22 cellular contexts compared by ENCODE assay signal in genomic region chr5:174789596-174789995, GRCh38.
A peak's percentile ranks its signal among the peaks of the same experiment; 100 is the strongest.
DNase-seq lines count a peak whose midpoint lies in the region; ATAC-seq and TF ChIP-seq lines count a peak whose summit lies in the region.
"Had no signal": no experiment of that assay in that cellular context is flagged by ENCODE, and none has a peak within 500 bp of the region (broad histone marks: within the 10 kb centered on the region; RNA-seq: fewer than 3 reads in every experiment).

No MANE protein-coding gene starts in this region.

- peaks cover 6% of the 10 kb centered on the region; the same call in 1 of the 2 replicates for H3K27me3 ChIP-seq in BE2C
- H3K27me3 ChIP-seq: BLaER1 had no signal

- H3K9me3 Mint-ChIP-seq in osteocyte (ENCODE audit: unreplicated experiment) (peaks cover 18% of the 10 kb centered on the region), type B pancreatic cell (peaks cover 6% of the 10 kb centered on the region)
- H3K9me3 Mint-ChIP-seq in effector memory CD8-positive, alpha-beta T cell = peaks cover 2 to 9% of the 10 kb centered on the region in 2 donors

- H3K4me3 Mint-ChIP-seq in osteocyte (ENCODE audit: unreplicated experiment) = no peak overlapping the region
- H3K4me3 Mint-ChIP-seq in type B pancreatic cell = no peak overlapping the region
- H3K4me3 Mint-ChIP-seq in effector memory CD8-positive, alpha-beta T cell = no peak overlapping the region
- H3K4me3 Mint-ChIP-seq: B cell; CD14-positive monocyte; CD4-positive, alpha-beta memory T cell; CD4-positive, CD25-positive, alpha-beta regulatory T cell; CD8-positive, alpha-beta memory T cell had no signal

- no peaks in the 10 kb centered on the region for H3K4me1 ChIP-seq in BE2C
- H3K4me1 ChIP-seq: A549, BLaER1 had no signal

- ATAC-seq in effector memory CD8-positive, alpha-beta T cell (replicated peaks) = no peak
- ATAC-seq in SK-N-SH treated with all-trans-retinoic acid at 6 μM for 48 hours = no peak
- ATAC-seq: A549 had no signal

- no peak overlapping the region for H3K4me3 ChIP-seq in BE2C (ENCODE audit: low read depth, low read length)
- H3K4me3 ChIP-seq: A549, BLaER1 had no signal

- H3K27ac Mint-ChIP-seq in osteocyte (ENCODE audit: unreplicated experiment) (no peak overlapping the region), type B pancreatic cell (no peak overlapping the region)
- H3K27ac Mint-ChIP-seq in effector memory CD8-positive, alpha-beta T cell = no peak overlapping the region
- H3K27ac Mint-ChIP-seq: B cell; CD14-positive monocyte; CD4-positive, alpha-beta memory T cell; CD4-positive, CD25-positive, alpha-beta regulatory T cell had no signal

- H3K27me3 Mint-ChIP-seq in osteocyte (ENCODE audit: unreplicated experiment) (no peaks in the 10 kb centered on the region), type B pancreatic cell (peaks cover 3% of the 10 kb centered on the region)
- H3K27me3 Mint-ChIP-seq in effector memory CD8-positive, alpha-beta T cell = peaks cover 10 to 24% of the 10 kb centered on the region in 2 donors

- peaks cover 24% of the 10 kb centered on the region for H3K4me1 Mint-ChIP-seq in osteocyte (ENCODE audit: unreplicated experiment)
- peaks cover 17% of the 10 kb centered on the region for H3K4me1 Mint-ChIP-seq in type B pancreatic cell (ENCODE audit: unreplicated experiment)
- H3K4me1 Mint-ChIP-seq in effector memory CD8-positive, alpha-beta T cell (ENCODE audit: low read depth in 2 of 2) = peaks cover 0 to 2% of the 10 kb centered on the region in 2 donors
- H3K4me1 Mint-ChIP-seq: B cell had no signal

- DNase-seq in NOMO-1 treated with DMSO at 0.1 percent for 48 hours (lab: John Stamatoyannopoulos, UW; ENCODE audit: unreplicated experiment) (peak; percentile 43), NOMO-1 treated with dmso at 0.1 percent for 144 hours (lab: John Stamatoyannopoulos, UW; ENCODE audit: unreplicated experiment) (no peak), islet precursor cell (peak; percentile 55), osteocyte (ENCODE audit: extremely low spot score, unreplicated experiment) (peak; percentile 38), type B pancreatic cell (ENCODE audit: extremely low spot score, unreplicated experiment) (peak; percentile 7), BE2C (no peak)
- no peak for DNase-seq in effector memory CD8-positive, alpha-beta T cell
- DNase-seq: AML-193; C1 segment of cervical spinal cord; CD4-positive, alpha-beta memory T cell; CD4-positive, CD25-positive, alpha-beta regulatory T cell; CD8-positive, alpha-beta memory T cell; COR-L47; DMS 273 treated with DMSO at 0.1 percent for 48 hours; DMS153; DMS79 treated with DMSO at 0.1 percent for 48 hours; GF-D8 had no signal

- no peaks in the 10 kb centered on the region for H3K36me3 ChIP-seq in BE2C
- H3K36me3 ChIP-seq: BLaER1 had no signal

- H3K9me3 ChIP-seq in BE2C = no peaks in the 10 kb centered on the region; the same call in 1 of the 2 replicates

- TF ChIP-seq CTCF in osteocyte (IDR thresholded peaks at IDR 0.05) (no peak), type B pancreatic cell (conservative IDR thresholded peaks at IDR 0.05) (no peak), BE2C (IDR thresholded peaks at IDR 0.05; ENCODE audit: low read depth, low read length) (no peak)

- H3K36me3 Mint-ChIP-seq in osteocyte (ENCODE audit: unreplicated experiment) (peaks cover 9% of the 10 kb centered on the region), type B pancreatic cell (no peaks in the 10 kb centered on the region)
- H3K36me3 Mint-ChIP-seq in effector memory CD8-positive, alpha-beta T cell (ENCODE audit: insufficient read depth) = no peaks in the 10 kb centered on the region
- H3K36me3 Mint-ChIP-seq: CD14-positive monocyte; CD4-positive, alpha-beta memory T cell; CD4-positive, CD25-positive, alpha-beta regulatory T cell; CD8-positive, alpha-beta memory T cell had no signal

TF ChIP-seq in SK-N-SH treated with all-trans-retinoic acid at 6 μM for 48 hours, 23 proteins besides CTCF, POLR2A, EP300 and RAD21:
- TF ChIP-seq CSRNP3 (CRISPR knock-in tag; IDR thresholded peaks at IDR 0.05) = no peak
- no peak for TF ChIP-seq RARB (CRISPR knock-in tag; IDR thresholded peaks at IDR 0.05)
- TF ChIP-seq ZFP30 (CRISPR knock-in tag; IDR thresholded peaks at IDR 0.05) = no peak
- TF ChIP-seq ZNF565 (CRISPR knock-in tag; conservative IDR thresholded peaks at IDR 0.05; ENCODE audit: low read depth) = no peak
- TF ChIP-seq OSR1 (CRISPR knock-in tag; IDR thresholded peaks at IDR 0.05) = no peak

Comparison
In these comparisons a context has a peak if more than half of its experiments do, and no peak if none do; other contexts are left out.
1. DNase-seq: peak in NOMO-1 treated with DMSO at 0.1 percent for 48 hours (single experiment), islet precursor cell (single experiment), osteocyte (single experiment) and type B pancreatic cell (single experiment); none in NOMO-1 treated with dmso at 0.1 percent for 144 hours (single experiment), effector memory CD8-positive, alpha-beta T cell (0 of 3) and BE2C (single experiment).